Comparison of ENCODE assay signal across 19 cellular contexts in genomic region chr3:6108957-6109356, GRCh38.
"Had no signal": no experiment of that assay in that cellular context is flagged by ENCODE, and none has a peak within 500 bp of the region (broad histone marks: within the 10 kb centered on the region; RNA-seq: fewer than 3 reads in every experiment).

No MANE protein-coding gene starts in this region.

- DNase-seq: Karpas-422, KG1, MG63, NCI-H1092, NCI-H1417, NCI-H1436 treated with DMSO at 0.1 percent for 48 hours, NCI-H1694, NCI-H187 treated with DMSO at 0.1 percent for 48 hours, NCI-H2081 treated with DMSO at 0.1 percent for 48 hours, NCI-H2227 treated with DMSO at 0.1 percent for 48 hours, NCI-H446 treated with DMSO at 0.1 percent for 48 hours, NCI-H510A treated with DMSO at 0.1 percent for 48 hours, NCI-H526 treated with DMSO at 0.1 percent for 48 hours, NCI-H82, RPMI8226, SHP77 treated with DMSO at 0.1 percent for 48 hours, SJCRH30, T-helper 2 cell had no signal

- ATAC-seq: SK-N-SH treated with all-trans-retinoic acid at 6 μM for 48 hours had no signal
